ENCODE assay signal across 15 cellular contexts in genomic region chr1:150927629-150928028, GRCh38. TPM values are rescaled to one million over a fixed set of nuclear protein-coding genes. Genes with fewer than 3 reads are reported as not detected.
DNase-seq lines count a peak whose midpoint lies in the region; ATAC-seq, FAIRE-seq and TF ChIP-seq lines count a peak whose summit lies in the region.
"Had no signal": no experiment of that assay in that cellular context is flagged by ENCODE, and none has a peak within 500 bp of the region (broad histone marks: within the 10 kb centered on the region; RNA-seq: fewer than 3 reads in every experiment).

No MANE protein-coding gene starts in this region.

- H3K4me2 ChIP-seq in HepG2 (ENCODE audit: low read depth, low read length) (peak overlapping the region; percentile 87), PC-9 (peak overlapping the region; percentile 79; the same call in 1 of the 2 replicates)

- no peak overlapping the region for H3K9ac ChIP-seq in HepG2 (ENCODE audit: insufficient read depth, low read depth, low read length)
- no peak overlapping the region for H3K9ac ChIP-seq in endodermal cell (ENCODE audit: extremely low read depth, low read length, poor library complexity, severe bottlenecking)

- H3K27me3 ChIP-seq in HepG2 (ENCODE audit: control insufficient read depth in 1 of 2, insufficient read depth in 2 of 2, low read length in 2 of 2) (no peaks in the 10 kb centered on the region), right lobe of liver (no peaks in the 10 kb centered on the region), PC-9 (ENCODE audit: insufficient read depth, low read depth) (no peaks in the 10 kb centered on the region), endodermal cell (ENCODE audit: control insufficient read depth, insufficient read depth, low read length, poor library complexity, severe bottlenecking) (no peaks in the 10 kb centered on the region), pancreas (no peaks in the 10 kb centered on the region)
- H3K27me3 ChIP-seq: hepatocyte had no signal

- H2AFZ ChIP-seq in HepG2 (ENCODE audit: low read length), result no peak overlapping the region
- H2AFZ ChIP-seq in PC-9, result no peak overlapping the region
- H2AFZ ChIP-seq: hepatocyte had no signal

- H3K4me3 Mint-ChIP-seq in endodermal cell (peak overlapping the region; percentile 97), type B pancreatic cell (peak overlapping the region; percentile 99)

- peaks cover 15% of the 10 kb centered on the region for H3K4me1 ChIP-seq in HepG2 (ENCODE audit: insufficient read depth, low read length)
- H3K4me1 ChIP-seq in right lobe of liver, result peaks cover 0 to 8% (median 3%) of the 10 kb centered on the region in 4 donors
- peaks cover 13% of the 10 kb centered on the region for H3K4me1 ChIP-seq in PC-9 (replicated peaks; ENCODE audit: insufficient read depth)
- H3K4me1 ChIP-seq in endodermal cell (ENCODE audit: control insufficient read depth, insufficient read depth, low read length), result no peaks in the 10 kb centered on the region
- peaks cover 0 to 7% (median 0%) of the 10 kb centered on the region in 3 donors for H3K4me1 ChIP-seq in pancreas

- H3K9me3 ChIP-seq in HepG2 (ENCODE audit: low read length) (no peaks in the 10 kb centered on the region; the same call in 1 of the 2 replicates), right lobe of liver (no peaks in the 10 kb centered on the region), PC-9 (ENCODE audit: insufficient read depth, low read depth) (peaks cover 4% of the 10 kb centered on the region; the same call in 1 of the 2 replicates), endodermal cell (ENCODE audit: control insufficient read depth, low read length) (peaks cover 42% of the 10 kb centered on the region), pancreas (no peaks in the 10 kb centered on the region)

- BruUV-seq in HepG2 (replicated peaks; lab: Mats Ljungman, UMichigan), result no TSS peak
- no TSS peak for BruUV-seq in PC-9 (replicated peaks; lab: Mats Ljungman, UMichigan)

- CTCF ChIA-PET in HepG2 (lab: Yijun Ruan, JAX; ENCODE audit: low intra/inter-chr PET ratio, low total read pairs), result interaction anchor here (0.9 kb wide), 1 partner anchor 52 kb away, joined by 3 read pairs; no protein-coding TSS in a partner anchor
- CTCF ChIA-PET in PC-9 (lab: Charles Lee), result no interaction called here

- H3K27me3 Mint-ChIP-seq in endodermal cell (ENCODE audit: insufficient read depth), result no peaks in the 10 kb centered on the region
- H3K27me3 Mint-ChIP-seq in type B pancreatic cell, result no peaks in the 10 kb centered on the region

- H4K20me1 ChIP-seq in HepG2 (ENCODE audit: insufficient read depth, low read length) (no peaks in the 10 kb centered on the region), PC-9 (ENCODE audit: insufficient read depth) (no peaks in the 10 kb centered on the region)

- 94% methylated on average over 4 of the region's 4 CpGs for WGBS in HepG2 (ENCODE audit: low lambda C conversion rate)
- WGBS in right lobe of liver (ENCODE audit: insufficient coverage, low coverage, low lambda C conversion rate, missing lambda C conversion rate), result 89% methylated on average over 4 of the region's 4 CpGs
- WGBS in endodermal cell (ENCODE audit: insufficient coverage in 1 of 2, insufficient read length in 1 of 2), 2 experiments, result 96 to 98% methylated on average over 4 of the region's 4 CpGs
- WGBS in pancreas, 2 donors, result 88% methylated on average over 4 of the region's 4 CpGs

- H3K79me2 ChIP-seq in HepG2 (ENCODE audit: insufficient read depth, low read length) (peaks cover 16% of the 10 kb centered on the region), PC-9 (ENCODE audit: low read depth) (peaks cover 20% of the 10 kb centered on the region)

- TF ChIP-seq CTCF in HepG2 (CRISPR knock-in tag; IDR thresholded peaks at IDR 0.05) (no peak), right lobe of liver (IDR thresholded peaks at IDR 0.05) (no peak), PC-9 (conservative IDR thresholded peaks at IDR 0.05) (no peak), endodermal cell (conservative IDR thresholded peaks at IDR 0.05) (no peak), type B pancreatic cell (conservative IDR thresholded peaks at IDR 0.05) (no peak), pancreas (IDR thresholded peaks at IDR 0.05) (no peak)

- POLR2A ChIA-PET in HepG2 (lab: Yijun Ruan, JAX), result interaction anchor here (0.5 to 3.9 kb wide), 5 partner anchors 30 to 348 kb away, joined by 3 to 17 read pairs (median 4); partner anchors contain the start of genes ANXA9 and MCL1
- POLR2A ChIA-PET in PC-9 (lab: Charles Lee; ENCODE audit: unreplicated experiment), result interaction anchor here (0.6 kb wide), 1 partner anchor 66 kb away, joined by 3 read pairs; no protein-coding TSS in a partner anchor

- H3F3A ChIP-seq in PC-9 (ENCODE audit: insufficient read depth, low read depth), result peaks cover 21% of the 10 kb centered on the region

- no peak for TF ChIP-seq RAD21 in HepG2 (CRISPR knock-in tag; IDR thresholded peaks at IDR 0.05)

- H3K36me3 ChIP-seq in HepG2 (replicated peaks in 1 of 2; ENCODE audit: control insufficient read depth in 1 of 2, insufficient read depth in 2 of 2, low read length in 2 of 2) (peaks cover 4 to 28% of the 10 kb centered on the region in 2 experiments; a peak in 4 of 5 replicates), right lobe of liver (peaks cover 0 to 45% (median 13%) of the 10 kb centered on the region in 4 donors), PC-9 (ENCODE audit: low read depth) (peaks cover 41% of the 10 kb centered on the region), endodermal cell (ENCODE audit: control insufficient read depth, insufficient read depth, low read length) (peaks cover 45% of the 10 kb centered on the region), pancreas (peaks cover 0 to 13% (median 0%) of the 10 kb centered on the region in 3 donors)

- H3K4me3 ChIP-seq in HepG2 (replicated peaks in 1 of 3; ENCODE audit: insufficient read depth in 1 of 3, low read depth in 2 of 3, low read length in 3 of 3), result 0 out of 6 replicates have a peak overlapping the region, but pooled peaks of 1 of the 3 experiments have one; percentile 81
- no peak overlapping the region for H3K4me3 ChIP-seq in right lobe of liver
- H3K4me3 ChIP-seq in PC-9, result peak overlapping the region; percentile 67; the same call in 1 of the 2 replicates
- H3K4me3 ChIP-seq in endodermal cell (ENCODE audit: low read length), result peak overlapping the region; percentile 95
- no peak overlapping the region for H3K4me3 ChIP-seq in pancreas

- TF ChIP-seq EP300 in HepG2 (IDR thresholded peaks at IDR 0.05; ENCODE audit: low read depth in 2 of 2, low read length in 2 of 2), result no peak
- no peak for TF ChIP-seq EP300 in HepG2 (CRISPR knock-in tag; IDR thresholded peaks at IDR 0.05; ENCODE audit: borderline replicate concordance)

- DNase-seq in HepG2 (ENCODE audit: low spot score) (no peak), right lobe of liver (no peak), PC-9 (no peak), endodermal cell (no peak), type B pancreatic cell (ENCODE audit: extremely low spot score, unreplicated experiment) (no peak), pancreas (no peak), germinal center (ENCODE audit: low spot score) (no peak)
- DNase-seq: C1 segment of cervical spinal cord; left ventricle myocardium superior; NCI-H1436; NCI-H748 treated with DMSO at 0.1 percent for 48 hours; posterior cingulate gyrus; stimulated activated CD4-positive, alpha-beta T cell treated with anti-CD3 and anti-CD28 coated beads, Interleukin-2, amount 100 ng/mL, for 24 hours had no signal

- in situ Hi-C loops in HepG2 (cut with HindIII; ENCODE audit: extremely low pct_ligation_motif_present, low pct_unique_long_range_greater_than_20kb), result no loop called here

- H3K4me1 Mint-ChIP-seq in endodermal cell, result peaks cover 2% of the 10 kb centered on the region
- peaks cover 2% of the 10 kb centered on the region for H3K4me1 Mint-ChIP-seq in type B pancreatic cell (ENCODE audit: unreplicated experiment)

- H3K9me3 Mint-ChIP-seq in endodermal cell, result peaks cover 30% of the 10 kb centered on the region
- H3K9me3 Mint-ChIP-seq in type B pancreatic cell, result no peaks in the 10 kb centered on the region

- H3K27ac ChIP-seq in HepG2 (ENCODE audit: extremely low read length, insufficient read depth, low read length), result no peak overlapping the region
- H3K27ac ChIP-seq in right lobe of liver, result no peak overlapping the region
- H3K27ac ChIP-seq in PC-9, result no peak overlapping the region
- no peak overlapping the region for H3K27ac ChIP-seq in endodermal cell (ENCODE audit: low read depth, low read length)
- H3K27ac ChIP-seq in pancreas, result no peak overlapping the region
- H3K27ac ChIP-seq: hepatocyte had no signal

- TF ChIP-seq POLR2A in HepG2 (IDR thresholded peaks at IDR 0.05; ENCODE audit: insufficient read depth in 1 of 2, low read depth in 2 of 2, low read length in 2 of 2), result no peak
- no peak for TF ChIP-seq POLR2A in right lobe of liver (IDR thresholded peaks at IDR 0.05)

- H3K27ac Mint-ChIP-seq in endodermal cell (no peak overlapping the region), type B pancreatic cell (peak overlapping the region; percentile 12)

- no peak for FAIRE-seq in HepG2 (lab: Jason Lieb, UNC)
- FAIRE-seq in pancreas (lab: Jason Lieb, UNC), result no peak

- no peaks in the 10 kb centered on the region for H3K9me2 ChIP-seq in PC-9 (ENCODE audit: insufficient read depth)

- ATAC-seq in HepG2 (no peak), right lobe of liver (no peak), pancreas (no peak), HG03342 (IDR thresholded peaks at IDR 0.05; ENCODE audit: unreplicated experiment) (no peak)
- ATAC-seq: left ventricle myocardium superior had no signal

- intact Hi-C loops in HepG2 (cut with micrococcal nuclease; ENCODE audit: unreplicated experiment) (loop anchor here (10.0 kb wide), 1 partner anchor 103 kb away; no protein-coding TSS in a partner anchor), right lobe of liver (cut with DNase I) (loop anchor here in 1 of 2 donors (10.0 kb wide), 1 partner anchor 67 kb away; no protein-coding TSS in a partner anchor), PC-9 (cut with micrococcal nuclease; ENCODE audit: unreplicated experiment) (loop anchor here (2.0 kb wide), 1 partner anchor 51 kb away; no protein-coding TSS in a partner anchor), pancreas (cut with DNase I) (no loop called here)

- H3K36me3 Mint-ChIP-seq in endodermal cell (ENCODE audit: low read depth) (peaks cover 51% of the 10 kb centered on the region), type B pancreatic cell (peaks cover 41% of the 10 kb centered on the region)

RNA-seq across cellular contexts. Expression of gene SETDB1, which starts 1.5 kb away (rescaled TPM):
- 31.0 and 34.6 TPM in 2 replicates for total RNA-seq in HepG2 (2016; rRNA removed; fragmentation: Illumina TruSeq; extraction: Trizol)
- total RNA-seq in HepG2 (2016; cell fraction: cytosol; rRNA removed; fragmentation: Illumina TruSeq; extraction: Trizol; ENCODE audit: low read depth), result 8.2 and 9.2 TPM in 2 replicates
- 32.1 and 33.4 TPM in 2 replicates for total RNA-seq in HepG2 (2016; cell fraction: insoluble cytoplasmic fraction; rRNA removed; fragmentation: Illumina TruSeq; extraction: Trizol)
- total RNA-seq in HepG2 (2016; cell fraction: membrane; rRNA removed; fragmentation: Illumina TruSeq; extraction: Trizol), result 11.8 and 12.8 TPM in 2 replicates
- 27.2 and 30.3 TPM in 2 replicates for total RNA-seq in HepG2 (2016; cell fraction: nucleus; rRNA removed; fragmentation: Illumina TruSeq; extraction: Trizol)
- 30.1 and 33.1 TPM in 2 replicates for polyA plus RNA-seq in HepG2 (2011; rRNA removed)
- 15.2 and 18.5 TPM in 2 replicates for polyA plus RNA-seq in HepG2 (2011; cell fraction: cytosol; rRNA removed)
- polyA plus RNA-seq in HepG2 (2011; cell fraction: nucleus; rRNA removed), result 43.9 and 48.6 TPM in 2 replicates
- 26.3 and 29.9 TPM in 2 replicates for polyA plus RNA-seq in HepG2 (2012)
- polyA plus RNA-seq in HepG2 (2016; cell fraction: cytosol; fragmentation: Illumina TruSeq; extraction: Trizol; ENCODE audit: low read depth), result 2.5 TPM in 2 replicates
- 17.6 and 20.4 TPM in 2 replicates for polyA plus RNA-seq in HepG2 (2016; cell fraction: insoluble cytoplasmic fraction; fragmentation: Illumina TruSeq; extraction: Trizol; ENCODE audit: low read depth)
- 4.2 and 4.3 TPM in 2 replicates for polyA plus RNA-seq in HepG2 (2016; cell fraction: membrane; fragmentation: Illumina TruSeq; extraction: Trizol; ENCODE audit: low read depth)
- 53.3 and 55.8 TPM in 2 replicates for polyA plus RNA-seq in HepG2 (2016; cell fraction: nucleus; fragmentation: Illumina TruSeq; extraction: Trizol; ENCODE audit: insufficient read depth, low read depth)
- polyA minus RNA-seq in HepG2 (2011; rRNA and poly(A)+ RNA removed; ENCODE audit: low replicate concordance), result 37.4 and 74.1 TPM in 2 replicates
- polyA minus RNA-seq in HepG2 (2011; cell fraction: cytosol; rRNA and poly(A)+ RNA removed), result 22.7 and 23.2 TPM in 2 replicates
- polyA minus RNA-seq in HepG2 (2011; cell fraction: nucleus; rRNA and poly(A)+ RNA removed), result 59.4 and 70.0 TPM in 2 replicates
- 10 to 100 TPM; 10.4 to 17.8 (median 12.9) TPM for total RNA-seq in right lobe of liver
- 45.6 and 51.1 TPM in 2 replicates for total RNA-seq in PC-9 (2021)
- 10 to 100 TPM; 68.6 to 73.5 TPM for total RNA-seq in endodermal cell
- 54.5 TPM for polyA plus RNA-seq in endodermal cell (2013, experiment 1 of 2)
- 48.1 TPM for polyA plus RNA-seq in endodermal cell (2013, experiment 2 of 2)
- 53.5 and 73.8 TPM in 2 replicates for total RNA-seq in type B pancreatic cell (ENCODE audit: low replicate concordance)
- total RNA-seq in pancreas, result 10 to 100 TPM; 15.2 to 25.5 (median 20.6) TPM
- polyA plus RNA-seq in pancreas, result 10 to 100 TPM; 20.5 to 23.1 TPM

RNA-seq across cellular contexts. Expression of gene CTXND2, which starts 40.7 kb away (rescaled TPM):
- not detected in 2 replicates for total RNA-seq in HepG2 (2016; rRNA removed; fragmentation: Illumina TruSeq; extraction: Trizol)
- total RNA-seq in HepG2 (2016; cell fraction: cytosol; rRNA removed; fragmentation: Illumina TruSeq; extraction: Trizol; ENCODE audit: low read depth), result not detected in 2 replicates
- not detected in 2 replicates for total RNA-seq in HepG2 (2016; cell fraction: insoluble cytoplasmic fraction; rRNA removed; fragmentation: Illumina TruSeq; extraction: Trizol)
- total RNA-seq in HepG2 (2016; cell fraction: membrane; rRNA removed; fragmentation: Illumina TruSeq; extraction: Trizol), result not detected in 2 replicates
- not detected in 2 replicates for total RNA-seq in HepG2 (2016; cell fraction: nucleus; rRNA removed; fragmentation: Illumina TruSeq; extraction: Trizol)
- polyA plus RNA-seq in HepG2 (2011; rRNA removed), result not detected in 2 replicates
- not detected in 2 replicates for polyA plus RNA-seq in HepG2 (2011; cell fraction: cytosol; rRNA removed)
- polyA plus RNA-seq in HepG2 (2011; cell fraction: nucleus; rRNA removed), result not detected in 2 replicates
- polyA plus RNA-seq in HepG2 (2012), result not detected in 2 replicates
- polyA plus RNA-seq in HepG2 (2016; cell fraction: cytosol; fragmentation: Illumina TruSeq; extraction: Trizol; ENCODE audit: low read depth), result not detected in 2 replicates
- polyA plus RNA-seq in HepG2 (2016; cell fraction: insoluble cytoplasmic fraction; fragmentation: Illumina TruSeq; extraction: Trizol; ENCODE audit: low read depth), result not detected in 2 replicates
- not detected in 2 replicates for polyA plus RNA-seq in HepG2 (2016; cell fraction: membrane; fragmentation: Illumina TruSeq; extraction: Trizol; ENCODE audit: low read depth)
- not detected in 2 replicates for polyA plus RNA-seq in HepG2 (2016; cell fraction: nucleus; fragmentation: Illumina TruSeq; extraction: Trizol; ENCODE audit: insufficient read depth, low read depth)
- not detected in 2 replicates for polyA minus RNA-seq in HepG2 (2011; rRNA and poly(A)+ RNA removed; ENCODE audit: low replicate concordance)
- polyA minus RNA-seq in HepG2 (2011; cell fraction: cytosol; rRNA and poly(A)+ RNA removed), result not detected in 2 replicates
- polyA minus RNA-seq in HepG2 (2011; cell fraction: nucleus; rRNA and poly(A)+ RNA removed), result not detected in 2 replicates
- total RNA-seq in right lobe of liver, result not detected
- not detected in 2 replicates for total RNA-seq in PC-9 (2021)
- total RNA-seq in endodermal cell, result not detected
- polyA plus RNA-seq in endodermal cell (2013, experiment 1 of 2), result not detected
- polyA plus RNA-seq in endodermal cell (2013, experiment 2 of 2), result not detected
- not detected in 2 replicates for total RNA-seq in type B pancreatic cell (ENCODE audit: low replicate concordance)
- not detected for total RNA-seq in pancreas
- not detected for polyA plus RNA-seq in pancreas
- total RNA-seq: hepatocyte, left ventricle myocardium superior had no signal

RNA-seq across cellular contexts. Expression of gene CERS2, which starts 47.0 kb away (rescaled TPM):
- total RNA-seq in HepG2 (2016; rRNA removed; fragmentation: Illumina TruSeq; extraction: Trizol) (188 and 298 TPM in 2 replicates), right lobe of liver (100 to 1,000 TPM; 298 to 572 (median 459) TPM), PC-9 (2021) (113 TPM in 2 replicates), endodermal cell (100 to 1,000 TPM; 143 to 183 TPM), type B pancreatic cell (ENCODE audit: low replicate concordance) (129 and 181 TPM in 2 replicates), pancreas (100 to 1,000 TPM in 3 of 6 donors, 10 to 100 TPM in 3; 75.0 to 155 (median 94.6) TPM)
- 172 and 174 TPM in 2 replicates for total RNA-seq in HepG2 (2016; cell fraction: cytosol; rRNA removed; fragmentation: Illumina TruSeq; extraction: Trizol; ENCODE audit: low read depth)
- 172 and 303 TPM in 2 replicates for total RNA-seq in HepG2 (2016; cell fraction: insoluble cytoplasmic fraction; rRNA removed; fragmentation: Illumina TruSeq; extraction: Trizol)
- total RNA-seq in HepG2 (2016; cell fraction: membrane; rRNA removed; fragmentation: Illumina TruSeq; extraction: Trizol), result 391 and 396 TPM in 2 replicates
- total RNA-seq in HepG2 (2016; cell fraction: nucleus; rRNA removed; fragmentation: Illumina TruSeq; extraction: Trizol), result 237 and 286 TPM in 2 replicates
- polyA plus RNA-seq in HepG2 (2011; rRNA removed) (269 and 315 TPM in 2 replicates), pancreas (100 to 1,000 TPM; 112 to 122 TPM)
- 210 and 326 TPM in 2 replicates for polyA plus RNA-seq in HepG2 (2011; cell fraction: cytosol; rRNA removed)
- 209 and 246 TPM in 2 replicates for polyA plus RNA-seq in HepG2 (2011; cell fraction: nucleus; rRNA removed)
- polyA plus RNA-seq in HepG2 (2012), result 202 and 241 TPM in 2 replicates
- polyA plus RNA-seq in HepG2 (2016; cell fraction: cytosol; fragmentation: Illumina TruSeq; extraction: Trizol; ENCODE audit: low read depth), result 183 and 188 TPM in 2 replicates
- polyA plus RNA-seq in HepG2 (2016; cell fraction: insoluble cytoplasmic fraction; fragmentation: Illumina TruSeq; extraction: Trizol; ENCODE audit: low read depth), result 211 and 221 TPM in 2 replicates
- polyA plus RNA-seq in HepG2 (2016; cell fraction: membrane; fragmentation: Illumina TruSeq; extraction: Trizol; ENCODE audit: low read depth), result 341 and 359 TPM in 2 replicates
- polyA plus RNA-seq in HepG2 (2016; cell fraction: nucleus; fragmentation: Illumina TruSeq; extraction: Trizol; ENCODE audit: insufficient read depth, low read depth), result 425 and 431 TPM in 2 replicates
- 346 and 363 TPM in 2 replicates for polyA minus RNA-seq in HepG2 (2011; rRNA and poly(A)+ RNA removed; ENCODE audit: low replicate concordance)
- polyA minus RNA-seq in HepG2 (2011; cell fraction: cytosol; rRNA and poly(A)+ RNA removed), result 145 and 155 TPM in 2 replicates
- 108 and 145 TPM in 2 replicates for polyA minus RNA-seq in HepG2 (2011; cell fraction: nucleus; rRNA and poly(A)+ RNA removed)
- 122 TPM for polyA plus RNA-seq in endodermal cell (2013, experiment 1 of 2)
- polyA plus RNA-seq in endodermal cell (2013, experiment 2 of 2), result 109 TPM

RNA-seq across cellular contexts. Expression of gene ARNT, which starts 51.2 kb away (rescaled TPM):
- total RNA-seq in HepG2 (2016; rRNA removed; fragmentation: Illumina TruSeq; extraction: Trizol) (17.6 and 17.8 TPM in 2 replicates), right lobe of liver (10 to 100 TPM; 24.7 to 31.9 (median 27.8) TPM), PC-9 (2021) (30.3 and 35.1 TPM in 2 replicates), endodermal cell (10 to 100 TPM; 39.6 to 44.6 TPM), type B pancreatic cell (ENCODE audit: low replicate concordance) (30.1 and 36.1 TPM in 2 replicates), pancreas (10 to 100 TPM; 15.9 to 27.0 (median 20.3) TPM)
- total RNA-seq in HepG2 (2016; cell fraction: cytosol; rRNA removed; fragmentation: Illumina TruSeq; extraction: Trizol; ENCODE audit: low read depth), result 3.0 and 3.1 TPM in 2 replicates
- 16.0 and 17.6 TPM in 2 replicates for total RNA-seq in HepG2 (2016; cell fraction: insoluble cytoplasmic fraction; rRNA removed; fragmentation: Illumina TruSeq; extraction: Trizol)
- 10.2 and 10.5 TPM in 2 replicates for total RNA-seq in HepG2 (2016; cell fraction: membrane; rRNA removed; fragmentation: Illumina TruSeq; extraction: Trizol)
- total RNA-seq in HepG2 (2016; cell fraction: nucleus; rRNA removed; fragmentation: Illumina TruSeq; extraction: Trizol), result 22.3 and 22.5 TPM in 2 replicates
- polyA plus RNA-seq in HepG2 (2011; rRNA removed) (24.1 and 25.9 TPM in 2 replicates), pancreas (10 to 100 TPM; 11.9 to 12.8 TPM)
- 12.5 and 14.3 TPM in 2 replicates for polyA plus RNA-seq in HepG2 (2011; cell fraction: cytosol; rRNA removed)
- polyA plus RNA-seq in HepG2 (2011; cell fraction: nucleus; rRNA removed), result 44.0 and 50.3 TPM in 2 replicates
- 19.3 and 23.7 TPM in 2 replicates for polyA plus RNA-seq in HepG2 (2012)
- polyA plus RNA-seq in HepG2 (2016; cell fraction: cytosol; fragmentation: Illumina TruSeq; extraction: Trizol; ENCODE audit: low read depth), result 1.8 and 2.1 TPM in 2 replicates
- 14.9 and 18.1 TPM in 2 replicates for polyA plus RNA-seq in HepG2 (2016; cell fraction: insoluble cytoplasmic fraction; fragmentation: Illumina TruSeq; extraction: Trizol; ENCODE audit: low read depth)
- 4.3 and 5.6 TPM in 2 replicates for polyA plus RNA-seq in HepG2 (2016; cell fraction: membrane; fragmentation: Illumina TruSeq; extraction: Trizol; ENCODE audit: low read depth)
- polyA plus RNA-seq in HepG2 (2016; cell fraction: nucleus; fragmentation: Illumina TruSeq; extraction: Trizol; ENCODE audit: insufficient read depth, low read depth), result 21.2 and 22.9 TPM in 2 replicates
- polyA minus RNA-seq in HepG2 (2011; rRNA and poly(A)+ RNA removed; ENCODE audit: low replicate concordance), result 36.2 and 55.5 TPM in 2 replicates
- 10.6 and 15.0 TPM in 2 replicates for polyA minus RNA-seq in HepG2 (2011; cell fraction: cytosol; rRNA and poly(A)+ RNA removed)
- 46.4 and 62.3 TPM in 2 replicates for polyA minus RNA-seq in HepG2 (2011; cell fraction: nucleus; rRNA and poly(A)+ RNA removed)
- polyA plus RNA-seq in endodermal cell (2013, experiment 1 of 2), result 35.0 TPM
- 36.1 TPM for polyA plus RNA-seq in endodermal cell (2013, experiment 2 of 2)

RNA-seq across cellular contexts. Expression of gene ANXA9, which starts 54.5 kb away (rescaled TPM):
- total RNA-seq in HepG2 (2016; rRNA removed; fragmentation: Illumina TruSeq; extraction: Trizol) (23.9 and 29.9 TPM in 2 replicates), right lobe of liver (10 to 100 TPM in 5 of 6 experiments, 1 to 10 TPM in 1; 9.9 to 18.5 (median 15.1) TPM), PC-9 (2021) (10.6 and 12.9 TPM in 2 replicates), endodermal cell (not detected), type B pancreatic cell (ENCODE audit: low replicate concordance) (5.8 and 9.5 TPM in 2 replicates), pancreas (10 to 100 TPM; 11.7 to 17.6 (median 13.8) TPM)
- 23.6 and 28.6 TPM in 2 replicates for total RNA-seq in HepG2 (2016; cell fraction: cytosol; rRNA removed; fragmentation: Illumina TruSeq; extraction: Trizol; ENCODE audit: low read depth)
- 24.2 and 31.1 TPM in 2 replicates for total RNA-seq in HepG2 (2016; cell fraction: insoluble cytoplasmic fraction; rRNA removed; fragmentation: Illumina TruSeq; extraction: Trizol)
- total RNA-seq in HepG2 (2016; cell fraction: membrane; rRNA removed; fragmentation: Illumina TruSeq; extraction: Trizol), result 36.8 and 45.0 TPM in 2 replicates
- total RNA-seq in HepG2 (2016; cell fraction: nucleus; rRNA removed; fragmentation: Illumina TruSeq; extraction: Trizol), result 13.1 and 16.4 TPM in 2 replicates
- polyA plus RNA-seq in HepG2 (2011; rRNA removed) (13.3 and 14.3 TPM in 2 replicates), pancreas (10 to 100 TPM; 18.1 to 30.7 TPM)
- polyA plus RNA-seq in HepG2 (2011; cell fraction: cytosol; rRNA removed), result 13.7 and 18.5 TPM in 2 replicates
- 22.7 and 24.4 TPM in 2 replicates for polyA plus RNA-seq in HepG2 (2011; cell fraction: nucleus; rRNA removed)
- polyA plus RNA-seq in HepG2 (2012), result 8.0 and 10.7 TPM in 2 replicates
- 31.8 and 41.1 TPM in 2 replicates for polyA plus RNA-seq in HepG2 (2016; cell fraction: cytosol; fragmentation: Illumina TruSeq; extraction: Trizol; ENCODE audit: low read depth)
- polyA plus RNA-seq in HepG2 (2016; cell fraction: insoluble cytoplasmic fraction; fragmentation: Illumina TruSeq; extraction: Trizol; ENCODE audit: low read depth), result 34.4 and 34.7 TPM in 2 replicates
- 37.6 and 45.5 TPM in 2 replicates for polyA plus RNA-seq in HepG2 (2016; cell fraction: membrane; fragmentation: Illumina TruSeq; extraction: Trizol; ENCODE audit: low read depth)
- polyA plus RNA-seq in HepG2 (2016; cell fraction: nucleus; fragmentation: Illumina TruSeq; extraction: Trizol; ENCODE audit: insufficient read depth, low read depth), result 19.8 and 22.9 TPM in 2 replicates
- 6.4 and 37.2 TPM in 2 replicates for polyA minus RNA-seq in HepG2 (2011; rRNA and poly(A)+ RNA removed; ENCODE audit: low replicate concordance)
- polyA minus RNA-seq in HepG2 (2011; cell fraction: cytosol; rRNA and poly(A)+ RNA removed), result 11.8 and 16.0 TPM in 2 replicates
- 13.8 and 14.7 TPM in 2 replicates for polyA minus RNA-seq in HepG2 (2011; cell fraction: nucleus; rRNA and poly(A)+ RNA removed)
- 0.50 TPM for polyA plus RNA-seq in endodermal cell (2013, experiment 1 of 2)
- 0.12 TPM for polyA plus RNA-seq in endodermal cell (2013, experiment 2 of 2)

Comparison
In these comparisons a context has a peak if more than half of its experiments do, and no peak if none do; other contexts are left out.
1. H3K4me3 ChIP-seq: peak in PC-9 (single experiment) and endodermal cell (single experiment); none in right lobe of liver (0 of 3) and pancreas (0 of 4).
2. intact Hi-C loops: an anchor here in HepG2 (10.0 kb wide) and PC-9 (2.0 kb wide); none called in pancreas.